In the genomic region with DNA sequence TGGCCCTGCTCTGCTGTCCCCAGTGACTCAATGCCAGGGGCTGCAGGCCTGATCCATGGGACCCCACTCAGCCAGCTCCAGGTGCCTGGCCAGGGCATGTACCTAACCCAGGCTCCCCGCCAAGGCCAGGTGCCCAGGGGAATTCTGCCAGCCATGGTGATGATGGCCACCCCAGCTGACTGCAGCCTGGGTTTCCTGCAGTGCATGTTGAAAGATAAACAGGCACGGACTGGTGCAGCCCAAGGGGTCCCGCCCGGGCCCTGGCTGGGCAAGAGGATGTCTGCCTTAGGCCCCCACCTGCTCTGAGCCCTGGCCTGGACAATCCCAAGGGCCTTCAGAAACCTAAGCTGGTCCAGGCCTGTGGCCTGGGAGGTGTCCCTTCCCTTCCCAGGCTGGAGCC, we compare ENCODE assay signal across 11 cellular contexts. TPM values are rescaled to one million over a fixed set of nuclear protein-coding genes. Genes with fewer than 3 reads are reported as not detected.
A peak's percentile ranks its signal among the peaks of the same experiment; 100 is the strongest.
DNase-seq lines count a peak whose midpoint lies in the region; ATAC-seq and TF ChIP-seq lines count a peak whose summit lies in the region.
"Had no signal": no experiment of that assay in that cellular context is flagged by ENCODE, and none has a peak within 500 bp of the region (broad histone marks: within the 10 kb centered on the region; RNA-seq: fewer than 3 reads in every experiment).

No MANE protein-coding gene starts in this region.

- no peaks in the 10 kb centered on the region for H3K9me3 ChIP-seq in subcutaneous abdominal adipose tissue (ENCODE audit: control insufficient read depth in 5 of 5, low read length in 5 of 5)

- H3K27me3 Mint-ChIP-seq in activated CD8-positive, alpha-beta memory T cell treated with anti-CD3 and anti-CD28 coated beads, Interleukin-2, amount 10 ng/mL, durations not matched to agents 7 days and 5 days, result peaks cover 3% of the 10 kb centered on the region
- H3K27me3 Mint-ChIP-seq in activated B cell treated with CpG ODN at 0.5 μM for 24 hours, result no peaks in the 10 kb centered on the region

- H3K27me3 ChIP-seq in layer of hippocampus (ENCODE audit: control insufficient read depth, insufficient read depth, low read length) (no peaks in the 10 kb centered on the region), subcutaneous abdominal adipose tissue (ENCODE audit: control insufficient read depth in 5 of 5, insufficient read depth in 4 of 5, low read length in 5 of 5) (no peaks in the 10 kb centered on the region)

- H3K4me3 ChIP-seq in subcutaneous abdominal adipose tissue (ENCODE audit: low read depth in 1 of 5, low read length in 5 of 5), result peak overlapping the region in 4 of 5 donors; percentile 55 to 70 (median 61)

- peak overlapping the region in 4 of 5 donors; percentile 26 to 79 (median 49) for H3K9ac ChIP-seq in subcutaneous abdominal adipose tissue (ENCODE audit: low read length in 5 of 5)

- peaks cover 4 to 74% (median 53%) of the 10 kb centered on the region in 5 donors for H3K4me1 ChIP-seq in subcutaneous abdominal adipose tissue (ENCODE audit: control insufficient read depth in 5 of 5, insufficient read depth in 5 of 5, low read length in 5 of 5)

- H3K27ac Mint-ChIP-seq in activated CD8-positive, alpha-beta memory T cell treated with anti-CD3 and anti-CD28 coated beads, Interleukin-2, amount 10 ng/mL, durations not matched to agents 7 days and 5 days, result no peak overlapping the region
- peak overlapping the region; percentile 41 for H3K27ac Mint-ChIP-seq in activated B cell treated with CpG ODN at 0.5 μM for 24 hours

- POLR2A ChIA-PET in activated B cell treated with CpG ODN at 0.5 μM for 24 hours (lab: Charles Lee), result interaction anchor here (0.6 to 0.9 kb wide), 2 partner anchors 8 to 569 kb away, joined by 3 to 5 read pairs; no protein-coding TSS in a partner anchor

- TF ChIP-seq CTCF in activated B cell treated with CpG ODN at 0.5 μM for 24 hours (IDR thresholded peaks at IDR 0.05) (no peak), GM20000 (IDR thresholded peaks at IDR 0.05; ENCODE audit: extremely low read depth, missing control alignments) (no peak)

- DNase-seq in activated CD8-positive, alpha-beta memory T cell treated with anti-CD3 and anti-CD28 coated beads, Interleukin-2, amount 10 ng/mL, durations not matched to agents 7 days and 5 days, result no peak
- DNase-seq in activated CD8-positive, alpha-beta memory T cell treated with anti-CD3 and anti-CD28 coated beads for 24 hours, result no peak
- no peak for DNase-seq in activated B cell treated with CpG ODN at 0.5 μM for 24 hours
- DNase-seq in NCI-H2029 treated with DMSO at 0.1 percent for 48 hours (lab: John Stamatoyannopoulos, UW), result no peak
- DNase-seq in GM20000 (ENCODE audit: low spot score), result no peak
- no peak for DNase-seq in NCI-H187 (lab: John Stamatoyannopoulos, UW)
- DNase-seq: islet precursor cell; NCI-H446; stimulated activated CD4-positive, alpha-beta T cell treated with anti-CD3 and anti-CD28 coated beads, Interleukin-4, amount 100 ng/mL, for 1 hour had no signal

- H3K9me3 Mint-ChIP-seq in activated CD8-positive, alpha-beta memory T cell treated with anti-CD3 and anti-CD28 coated beads, Interleukin-2, amount 10 ng/mL, durations not matched to agents 7 days and 5 days (ENCODE audit: low read depth), result no peaks in the 10 kb centered on the region
- no peaks in the 10 kb centered on the region for H3K9me3 Mint-ChIP-seq in activated B cell treated with CpG ODN at 0.5 μM for 24 hours

- peak overlapping the region; percentile 99 for H3K27ac ChIP-seq in layer of hippocampus (ENCODE audit: low read depth, low read length)
- no peak overlapping the region for H3K27ac ChIP-seq in subcutaneous abdominal adipose tissue (ENCODE audit: low read depth, low read length)

- peaks cover 48% of the 10 kb centered on the region for H3K4me1 Mint-ChIP-seq in activated CD8-positive, alpha-beta memory T cell treated with anti-CD3 and anti-CD28 coated beads, Interleukin-2, amount 10 ng/mL, durations not matched to agents 7 days and 5 days
- H3K4me1 Mint-ChIP-seq in activated B cell treated with CpG ODN at 0.5 μM for 24 hours, result peaks cover 46% of the 10 kb centered on the region

- H3K36me3 ChIP-seq in subcutaneous abdominal adipose tissue (ENCODE audit: control insufficient read depth in 5 of 5, insufficient read depth in 5 of 5, low read length in 5 of 5), result peaks cover 0 to 4% (median 0%) of the 10 kb centered on the region in 5 donors

- CTCF ChIA-PET in activated CD8-positive, alpha-beta memory T cell treated with anti-CD3 and anti-CD28 coated beads, Interleukin-2, amount 10 ng/mL, durations not matched to agents 7 days and 5 days (lab: Charles Lee), result interaction anchor here (1.5 to 11.9 kb wide), 6 partner anchors 9 to 82 kb away, joined by 3 to 234 read pairs (median 46); partner anchors contain the start of genes C8G, CLIC3, FBXW5 and NPDC1
- CTCF ChIA-PET in activated B cell treated with CpG ODN at 0.5 μM for 24 hours (lab: Charles Lee), result interaction anchor here (0.8 to 2.1 kb wide), 3 partner anchors 8 to 79 kb away, joined by 3 to 11 read pairs (median 4); no protein-coding TSS in a partner anchor

- no peak for ATAC-seq in activated CD8-positive, alpha-beta memory T cell treated with anti-CD3 and anti-CD28 coated beads, Interleukin-2, amount 10 ng/mL, durations not matched to agents 7 days and 5 days
- no peak for ATAC-seq in activated B cell treated with CpG ODN at 0.5 μM for 24 hours (ENCODE audit: low read depth)

- no peaks in the 10 kb centered on the region for H3K36me3 Mint-ChIP-seq in activated CD8-positive, alpha-beta memory T cell treated with anti-CD3 and anti-CD28 coated beads, Interleukin-2, amount 10 ng/mL, durations not matched to agents 7 days and 5 days
- no peaks in the 10 kb centered on the region for H3K36me3 Mint-ChIP-seq in activated B cell treated with CpG ODN at 0.5 μM for 24 hours (ENCODE audit: low read depth)

- intact Hi-C loops in activated B cell treated with CpG ODN at 0.5 μM for 24 hours (cut with micrococcal nuclease), result loop anchor here (5.0 kb wide), 1 partner anchor 40 kb away; no protein-coding TSS in a partner anchor

- H3K4me3 Mint-ChIP-seq in activated CD8-positive, alpha-beta memory T cell treated with anti-CD3 and anti-CD28 coated beads, Interleukin-2, amount 10 ng/mL, durations not matched to agents 7 days and 5 days, result peak overlapping the region; percentile 72
- H3K4me3 Mint-ChIP-seq in activated B cell treated with CpG ODN at 0.5 μM for 24 hours, result peak overlapping the region; percentile 75

RNA-seq across cellular contexts. Expression of gene ABCA2, which starts 1.2 kb away (rescaled TPM):
- total RNA-seq in activated CD8-positive, alpha-beta memory T cell treated with anti-CD3 and anti-CD28 coated beads, Interleukin-2, amount 10 ng/mL, durations not matched to agents 7 days and 5 days, result 10 to 100 TPM; 30.0 to 73.6 TPM
- 4.5 and 7.5 TPM in 2 replicates for total RNA-seq in activated B cell treated with CpG ODN at 0.5 μM for 24 hours

RNA-seq across cellular contexts. Expression of gene FUT7, which starts 5.1 kb away (rescaled TPM):
- total RNA-seq in activated CD8-positive, alpha-beta memory T cell treated with anti-CD3 and anti-CD28 coated beads, Interleukin-2, amount 10 ng/mL, durations not matched to agents 7 days and 5 days, result 1 to 10 TPM in 1 of 2 experiments, under 1 TPM in 1; 0.68 to 2.8 TPM
- 3.9 and 5.0 TPM in 2 replicates for total RNA-seq in activated B cell treated with CpG ODN at 0.5 μM for 24 hours

RNA-seq across cellular contexts. Expression of gene NPDC1, which starts 19.1 kb away (rescaled TPM):
- 10 to 100 TPM; 30.4 to 55.6 TPM for total RNA-seq in activated CD8-positive, alpha-beta memory T cell treated with anti-CD3 and anti-CD28 coated beads, Interleukin-2, amount 10 ng/mL, durations not matched to agents 7 days and 5 days
- total RNA-seq in activated B cell treated with CpG ODN at 0.5 μM for 24 hours, result 0.18 TPM in 1 of 2 replicates, not detected in the other

RNA-seq across cellular contexts. Expression of gene ENTPD2, which starts 27.0 kb away (rescaled TPM):
- total RNA-seq in activated CD8-positive, alpha-beta memory T cell treated with anti-CD3 and anti-CD28 coated beads, Interleukin-2, amount 10 ng/mL, durations not matched to agents 7 days and 5 days, result not detected
- not detected in 2 replicates for total RNA-seq in activated B cell treated with CpG ODN at 0.5 μM for 24 hours

RNA-seq across cellular contexts. Expression of gene CLIC3, which starts 30.5 kb away (rescaled TPM):
- 1 to 10 TPM; 3.8 to 7.8 TPM for total RNA-seq in activated CD8-positive, alpha-beta memory T cell treated with anti-CD3 and anti-CD28 coated beads, Interleukin-2, amount 10 ng/mL, durations not matched to agents 7 days and 5 days
- total RNA-seq in activated B cell treated with CpG ODN at 0.5 μM for 24 hours, result not detected in 2 replicates

Comparison
In these comparisons a context has a peak if more than half of its experiments do, and no peak if none do; other contexts are left out.
1. RNA of gene NPDC1, which starts 19.1 kb away (total RNA-seq): 30.4 to 55.6 TPM in activated CD8-positive, alpha-beta memory T cell treated with anti-CD3 and anti-CD28 coated beads, Interleukin-2, amount 10 ng/mL, durations not matched to agents 7 days and 5 days; 0.18 TPM in activated B cell treated with CpG ODN at 0.5 μM for 24 hours; every median in the first group is over 10 times any median in the second.